9 cellular contexts compared by ENCODE assay signal in the genomic region with DNA sequence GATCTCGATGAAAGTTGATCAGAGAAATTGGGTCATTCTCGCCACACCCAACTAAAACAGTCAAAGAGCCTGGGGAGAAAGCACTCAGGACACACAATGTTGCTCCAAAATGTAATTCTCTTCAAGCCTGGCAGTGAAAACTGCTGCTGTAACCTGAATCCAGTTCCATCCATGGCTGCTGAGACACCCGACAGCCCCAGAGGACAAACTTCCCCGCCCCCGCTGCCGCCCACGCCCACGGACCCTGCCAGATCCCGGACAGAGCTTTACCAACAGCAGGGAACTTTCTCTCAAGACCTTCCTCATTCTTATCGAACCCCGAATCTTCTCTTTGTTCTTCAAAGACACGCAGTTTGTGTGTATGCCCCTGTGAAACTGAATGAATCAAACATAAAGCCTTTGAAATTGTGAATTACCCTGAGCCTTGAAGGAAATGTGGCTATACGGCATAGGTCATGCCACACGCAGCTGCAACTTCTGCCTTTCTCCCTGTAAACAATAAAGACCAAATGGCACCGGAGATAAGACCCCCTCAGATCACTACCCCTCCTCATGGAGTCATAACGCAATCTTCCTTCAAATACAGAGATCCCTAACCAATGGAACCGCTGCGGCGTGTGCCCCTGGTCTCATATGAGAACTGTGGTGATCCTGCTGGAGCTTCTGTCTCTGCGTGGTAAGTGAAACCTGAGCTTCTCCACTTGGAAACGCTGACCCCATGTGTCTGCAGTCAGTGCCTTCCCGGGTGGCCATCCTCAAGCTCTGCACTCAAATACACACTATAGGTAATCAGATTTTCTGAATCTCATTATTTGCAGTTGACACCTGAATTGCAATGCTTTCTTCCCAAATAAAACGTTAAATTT. TPM values are rescaled to one million over a fixed set of nuclear protein-coding genes. Genes with fewer than 3 reads are reported as not detected.
DNase-seq lines count a peak whose midpoint lies in the region; ATAC-seq, FAIRE-seq and TF ChIP-seq lines count a peak whose summit lies in the region.
"Had no signal": no experiment of that assay in that cellular context is flagged by ENCODE, and none has a peak within 500 bp of the region (broad histone marks: within the 10 kb centered on the region; RNA-seq: fewer than 3 reads in every experiment).

No MANE protein-coding gene starts in this region.

- no peak overlapping the region for H2BK5ac ChIP-seq in mesendoderm (ENCODE audit: low read length)

- peaks cover 3% of the 10 kb centered on the region for H3K9me3 ChIP-seq in RWPE2 (ENCODE audit: severe bottlenecking)

- H3K18ac ChIP-seq in mesendoderm (ENCODE audit: low read length): no peak overlapping the region

- no peak overlapping the region for H2AK5ac ChIP-seq in mesendoderm (ENCODE audit: low read length)

- H3K79me1 ChIP-seq in mesendoderm (ENCODE audit: low read length): no peaks in the 10 kb centered on the region

- ATAC-seq in RWPE2 (ENCODE audit: low read depth) (peak; percentile 28; the same call in 2 of the 3 replicates), GM18511 (IDR thresholded peaks at IDR 0.05; ENCODE audit: unreplicated experiment) (no peak)

- H3K79me2 ChIP-seq in mesendoderm (ENCODE audit: control insufficient read depth, insufficient read depth, low read length): no peaks in the 10 kb centered on the region

- peak; percentile 63 for DNase-seq in NCI-H748 (lab: John Stamatoyannopoulos, UW; ENCODE audit: unreplicated experiment)
- no peak for DNase-seq in NCI-H748 treated with DMSO at 0.1 percent for 48 hours (lab: John Stamatoyannopoulos, UW)
- DNase-seq in RWPE2 (ENCODE audit: low spot score): no peak
- DNase-seq in choroid plexus epithelial cell (ENCODE audit: low read depth): peak; percentile 34
- no peak for DNase-seq in mesendoderm
- peak; percentile 60 for DNase-seq in urothelium cell line (ENCODE audit: low spot score)
- DNase-seq in NCI-H2227 treated with DMSO at 0.1 percent for 48 hours (lab: John Stamatoyannopoulos, UW): no peak

- WGBS in mesendoderm (ENCODE audit: extremely low coverage, insufficient coverage, low lambda C conversion rate): no CpG with 5 or more reads among the region's 23 CpGs

- FAIRE-seq in urothelium cell line (lab: Jason Lieb, UNC): peak; percentile 96
- FAIRE-seq: G401.6 had no signal

- no peak overlapping the region for H3K4me3 ChIP-seq in RWPE2 (ENCODE audit: severe bottlenecking)
- peak overlapping the region; percentile 30 for H3K4me3 ChIP-seq in choroid plexus epithelial cell (ENCODE audit: low read depth, low read length)
- H3K4me3 ChIP-seq in mesendoderm (ENCODE audit: low read length): no peak overlapping the region

- H3K27me3 ChIP-seq in RWPE2 (ENCODE audit: insufficient read depth, poor library complexity, severe bottlenecking): no peaks in the 10 kb centered on the region
- H3K27me3 ChIP-seq in mesendoderm (ENCODE audit: insufficient read depth, low read length, poor library complexity): no peaks in the 10 kb centered on the region

- H2BK15ac ChIP-seq in mesendoderm (replicated peaks; ENCODE audit: low read depth): no peak overlapping the region

- H2BK120ac ChIP-seq in mesendoderm (ENCODE audit: low read depth, low read length): peak overlapping the region; percentile 31

- no peaks in the 10 kb centered on the region for H3K36me3 ChIP-seq in RWPE2 (ENCODE audit: low read depth)
- no peaks in the 10 kb centered on the region for H3K36me3 ChIP-seq in mesendoderm (ENCODE audit: control insufficient read depth, insufficient read depth, low read length)

- no peak overlapping the region for H4K5ac ChIP-seq in mesendoderm (ENCODE audit: low read length)

- no peaks in the 10 kb centered on the region for H3K4me1 ChIP-seq in RWPE2 (ENCODE audit: insufficient read depth, poor library complexity, severe bottlenecking)
- H3K4me1 ChIP-seq in mesendoderm (ENCODE audit: control insufficient read depth, low read depth, low read length): no peaks in the 10 kb centered on the region

- no peak overlapping the region for H3K4ac ChIP-seq in mesendoderm (ENCODE audit: low read depth, low read length)

- TF ChIP-seq CTCF in RWPE2 (IDR thresholded peaks at IDR 0.05; ENCODE audit: poor library complexity, severe bottlenecking): no peak
- no peak for TF ChIP-seq CTCF in choroid plexus epithelial cell (conservative IDR thresholded peaks at IDR 0.05; ENCODE audit: low read depth, low read length)

- H4K8ac ChIP-seq in mesendoderm (ENCODE audit: low read depth, low read length): peak overlapping the region; percentile 65

- H3K23ac ChIP-seq in mesendoderm (ENCODE audit: low read length): no peak overlapping the region

- H3K56ac ChIP-seq in mesendoderm (ENCODE audit: low read length): no peak overlapping the region

- H3K27ac ChIP-seq in RWPE2 (ENCODE audit: poor library complexity, severe bottlenecking): no peak overlapping the region
- H3K27ac ChIP-seq in mesendoderm (ENCODE audit: low read depth, low read length): no peak overlapping the region

- peak overlapping the region; percentile 6 for H3K9ac ChIP-seq in mesendoderm (ENCODE audit: low read length)

- no peak overlapping the region for H3K4me2 ChIP-seq in mesendoderm (ENCODE audit: low read length)

RNA-seq across cellular contexts. Expression of a gene that starts 4.8 kb away (rescaled TPM):
- polyA plus RNA-seq in mesendoderm (2013, experiment 1 of 2): 85.0 TPM
- polyA plus RNA-seq in mesendoderm (2013, experiment 2 of 2): 87.4 TPM

Comparison
In these comparisons a context has a peak if more than half of its experiments do, and no peak if none do; other contexts are left out.
1. DNase-seq: peak in NCI-H748 (single experiment), choroid plexus epithelial cell (single experiment) and urothelium cell line (single experiment); none in NCI-H748 treated with DMSO at 0.1 percent for 48 hours (single experiment), RWPE2 (single experiment), mesendoderm (single experiment) and NCI-H2227 treated with DMSO at 0.1 percent for 48 hours (single experiment).